19 cellular contexts compared by ENCODE assay signal in the genomic region with DNA sequence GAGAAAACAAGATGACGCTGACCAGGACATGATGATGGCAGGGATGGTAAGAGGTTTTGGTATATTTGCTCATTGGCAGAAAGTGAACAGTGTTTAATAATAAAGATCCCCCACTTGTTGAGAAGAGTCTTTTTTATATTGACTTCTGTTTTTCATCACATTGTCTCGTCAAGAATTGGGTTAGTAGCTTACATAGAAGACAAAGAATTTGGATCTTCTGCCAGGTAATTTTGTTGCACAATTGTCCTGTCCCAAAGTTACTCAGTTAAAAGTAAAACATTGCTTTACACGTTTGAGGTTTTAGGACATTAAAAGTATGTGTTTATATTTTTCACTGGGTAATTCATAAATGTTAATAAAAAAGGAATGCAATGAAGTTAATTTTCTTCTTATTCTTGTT. TPM values are rescaled to one million over a fixed set of nuclear protein-coding genes. Genes with fewer than 3 reads are reported as not detected.
DNase-seq lines count a peak whose midpoint lies in the region; ATAC-seq and TF ChIP-seq lines count a peak whose summit lies in the region.
"Had no signal": no experiment of that assay in that cellular context is flagged by ENCODE, and none has a peak within 500 bp of the region (broad histone marks: within the 10 kb centered on the region; RNA-seq: fewer than 3 reads in every experiment).

No MANE protein-coding gene starts in this region.

- dilution Hi-C loops in mammary epithelial cell (cut with HindIII; ENCODE audit: low sequenced_read_pairs), result loop anchor here (5.0 kb wide), 1 partner anchor 55 kb away; no protein-coding TSS in a partner anchor

- TF ChIP-seq CTCF in left ventricle myocardium inferior (IDR thresholded peaks at IDR 0.05; ENCODE audit: borderline replicate concordance) (no peak), mammary epithelial cell (conservative IDR thresholded peaks at IDR 0.05 in 1 of 2, IDR thresholded peaks at IDR 0.05 in 1 of 2; ENCODE audit: extremely low read depth in 1 of 2, insufficient read depth in 1 of 2, low read depth in 1 of 2, low read length in 2 of 2) (no peak), hepatocyte (IDR thresholded peaks at IDR 0.05; ENCODE audit: poor library complexity) (no peak), tibial nerve (IDR thresholded peaks at IDR 0.05) (no peak)

- H3K27ac ChIP-seq in left ventricle myocardium inferior (replicated peaks) (peak overlapping the region; percentile 73), mammary epithelial cell (ENCODE audit: insufficient read depth, low read depth, low read length) (peak overlapping the region; percentile 54), hepatocyte (peak overlapping the region; percentile 76), tibial nerve (peak overlapping the region; percentile 16 to 83 (median 62))
- H3K27ac ChIP-seq: C4-2B, pancreas had no signal

- H3K4me3 ChIP-seq in left ventricle myocardium inferior (no peak overlapping the region), mammary epithelial cell (replicated peaks in 1 of 3; ENCODE audit: insufficient read depth in 1 of 3, low read depth in 2 of 3, low read length in 3 of 3) (no peak overlapping the region), hepatocyte (no peak overlapping the region), tibial nerve (no peak overlapping the region)
- H3K4me3 ChIP-seq: pancreas, thyroid gland had no signal

- H3K9me2 ChIP-seq in hepatocyte (replicated peaks; ENCODE audit: insufficient read depth), result no peaks in the 10 kb centered on the region

- TF ChIP-seq EP300 in tibial nerve (IDR thresholded peaks at IDR 0.05), result peak in 1 of 2 donors; percentile 53

- in situ Hi-C loops in mammary epithelial cell (cut with MboI; ENCODE audit: low sequenced_read_pairs in 2 of 2), result loop anchor here in 1 of 2 donors (5.0 kb wide), 1 partner anchor 50 kb away; a partner anchor contains a TSS

- H3K36me3 ChIP-seq in left ventricle myocardium inferior (peaks cover 83% of the 10 kb centered on the region), mammary epithelial cell (ENCODE audit: insufficient read depth, low read length) (peaks cover 49% of the 10 kb centered on the region), hepatocyte (replicated peaks; ENCODE audit: insufficient read depth, low read depth) (peaks cover 4% of the 10 kb centered on the region), tibial nerve (peaks cover 2 to 75% (median 8%) of the 10 kb centered on the region in 3 donors)

- DNase-seq in left ventricle myocardium inferior (no peak), Right ventricle myocardium inferior (ENCODE audit: missing footprints) (no peak), mammary epithelial cell (no peak), hepatocyte (ENCODE audit: low spot score) (no peak), tibial nerve (ENCODE audit: low spot score in 2 of 2) (peak in 1 of 2 donors; percentile 54), ecto neural progenitor cell (ENCODE audit: low spot score) (no peak), hippocampal formation (lab: John Stamatoyannopoulos, UW) (no peak)
- DNase-seq: 8988T; activated CD4-positive, alpha-beta T cell treated with anti-CD3 and anti-CD28 coated beads, Interleukin-2, amount 10 ng/mL, durations not matched to agents 7 days and 5 days; activated naive CD4-positive, alpha-beta T cell treated with Interleukin-2 at 50 U/mL for 16 hours; activated T-cell treated with anti-CD3 and anti-CD28 coated beads for 4 hours; glutamatergic neuron; immature natural killer cell; naive thymus-derived CD8-positive, alpha-beta T cell; NCI-H1436 treated with DMSO at 0.1 percent for 48 hours; pancreas; thyroid gland had no signal

- WGBS in mammary epithelial cell (ENCODE audit: low coverage, missing lambda C conversion rate), result 31% methylated on average over 3 of the region's 3 CpGs
- WGBS in hepatocyte (ENCODE audit: low lambda C conversion rate, missing lambda C conversion rate), result 78% methylated on average over 3 of the region's 3 CpGs
- 59 to 62% methylated on average over 3 of the region's 3 CpGs for WGBS in tibial nerve, 2 donors

- CTCF ChIA-PET in mammary epithelial cell (lab: Charles Lee; ENCODE audit: low non-redundant PET), result no interaction called here

- H3K4me2 ChIP-seq in mammary epithelial cell (ENCODE audit: insufficient read depth, low read depth, low read length) (peak overlapping the region; percentile 5), hepatocyte (no peak overlapping the region)

- intact Hi-C loops in left ventricle myocardium inferior (cut with micrococcal nuclease) (no loop called here), Right ventricle myocardium inferior (cut with DNase I) (loop anchor here (5.0 to 10.0 kb wide), 2 partner anchors 175 to 263 kb away; no protein-coding TSS in a partner anchor), mammary epithelial cell (cut with micrococcal nuclease) (loop anchor here (2.0 kb wide), 1 partner anchor 27 kb away; no protein-coding TSS in a partner anchor)

- H2AFZ ChIP-seq in mammary epithelial cell (ENCODE audit: low read depth, low read length), result no peak overlapping the region
- no peak overlapping the region for H2AFZ ChIP-seq in hepatocyte

- H3K9ac ChIP-seq in mammary epithelial cell (ENCODE audit: insufficient read depth, low read length), result no peak overlapping the region

- TF ChIP-seq POLR2A in tibial nerve (IDR thresholded peaks at IDR 0.05), result no peak

- H3K79me2 ChIP-seq in mammary epithelial cell (ENCODE audit: insufficient read depth, low read length), result no peaks in the 10 kb centered on the region
- H3K79me2 ChIP-seq in hepatocyte, result no peaks in the 10 kb centered on the region

- H3K9me3 ChIP-seq in left ventricle myocardium inferior (replicated peaks), result no peaks in the 10 kb centered on the region
- H3K9me3 ChIP-seq in mammary epithelial cell (replicated peaks; ENCODE audit: insufficient read depth, low read length), result no peaks in the 10 kb centered on the region
- H3K9me3 ChIP-seq in hepatocyte (ENCODE audit: low read depth), result no peaks in the 10 kb centered on the region
- no peaks in the 10 kb centered on the region for H3K9me3 ChIP-seq in tibial nerve
- H3K9me3 ChIP-seq: pancreas, thyroid gland had no signal

- H3K27me3 ChIP-seq in left ventricle myocardium inferior (ENCODE audit: low read depth), result no peaks in the 10 kb centered on the region
- no peaks in the 10 kb centered on the region for H3K27me3 ChIP-seq in mammary epithelial cell (ENCODE audit: insufficient read depth, low read length)
- no peaks in the 10 kb centered on the region for H3K27me3 ChIP-seq in hepatocyte
- no peaks in the 10 kb centered on the region for H3K27me3 ChIP-seq in tibial nerve
- H3K27me3 ChIP-seq: pancreas, thyroid gland had no signal

- H4K20me1 ChIP-seq in mammary epithelial cell (ENCODE audit: insufficient read depth, low read length) (no peaks in the 10 kb centered on the region), hepatocyte (ENCODE audit: insufficient read depth, poor library complexity, severe bottlenecking) (no peaks in the 10 kb centered on the region)

- ATAC-seq in Right ventricle myocardium inferior (no peak), GM19463 (IDR thresholded peaks at IDR 0.05; ENCODE audit: unreplicated experiment) (no peak)
- ATAC-seq: naive thymus-derived CD8-positive, alpha-beta T cell; pancreas had no signal

- peaks cover 45% of the 10 kb centered on the region for H3K4me1 ChIP-seq in left ventricle myocardium inferior
- peaks cover 30% of the 10 kb centered on the region for H3K4me1 ChIP-seq in mammary epithelial cell (ENCODE audit: insufficient read depth, low read length)
- peaks cover 14% of the 10 kb centered on the region for H3K4me1 ChIP-seq in hepatocyte (ENCODE audit: insufficient read depth)
- peaks cover 0 to 41% (median 5%) of the 10 kb centered on the region in 4 donors for H3K4me1 ChIP-seq in tibial nerve

- no TSS peak for BruUV-seq in mammary epithelial cell (replicated peaks; lab: Mats Ljungman, UMichigan)

RNA-seq across cellular contexts. Expression of a gene that starts 48.3 kb away (rescaled TPM):
- total RNA-seq in left ventricle myocardium inferior (1.2 TPM), Right ventricle myocardium inferior (3.8 TPM), mammary epithelial cell (1,000 to 10,000 TPM; 1,201 to 2,277 TPM), hepatocyte (73.5 and 76.3 TPM in 2 replicates), tibial nerve (10 to 100 TPM in 2 of 4 donors, 1 to 10 TPM in 2; 4.5 to 11.9 (median 8.1) TPM)
- polyA plus RNA-seq in mammary epithelial cell (1,668 TPM), hepatocyte (32.9 and 45.3 TPM in 2 replicates)
- polyA minus RNA-seq in mammary epithelial cell, result 2,109 TPM
- total RNA-seq: naive thymus-derived CD8-positive, alpha-beta T cell had no signal
- polyA plus RNA-seq: immature natural killer cell; naive thymus-derived CD8-positive, alpha-beta T cell had no signal

Comparison
In these comparisons a context has a peak if more than half of its experiments do, and no peak if none do; other contexts are left out.
1. RNA of a gene that starts 48.3 kb away (total RNA-seq): 1,201 to 2,277 TPM in mammary epithelial cell; 73.5 to 76.3 TPM in hepatocyte, 4.5 to 11.9 TPM in tibial nerve, 3.8 TPM in Right ventricle myocardium inferior (single experiment) and 1.2 TPM in left ventricle myocardium inferior (single experiment); every median in the first group is over 10 times any median in the second.
2. Peak in every context shown above with its lines, with median percentiles within 50 percentile points of each other: H3K27ac ChIP-seq.